9 cellular contexts compared by ENCODE assay signal in the genomic region with DNA sequence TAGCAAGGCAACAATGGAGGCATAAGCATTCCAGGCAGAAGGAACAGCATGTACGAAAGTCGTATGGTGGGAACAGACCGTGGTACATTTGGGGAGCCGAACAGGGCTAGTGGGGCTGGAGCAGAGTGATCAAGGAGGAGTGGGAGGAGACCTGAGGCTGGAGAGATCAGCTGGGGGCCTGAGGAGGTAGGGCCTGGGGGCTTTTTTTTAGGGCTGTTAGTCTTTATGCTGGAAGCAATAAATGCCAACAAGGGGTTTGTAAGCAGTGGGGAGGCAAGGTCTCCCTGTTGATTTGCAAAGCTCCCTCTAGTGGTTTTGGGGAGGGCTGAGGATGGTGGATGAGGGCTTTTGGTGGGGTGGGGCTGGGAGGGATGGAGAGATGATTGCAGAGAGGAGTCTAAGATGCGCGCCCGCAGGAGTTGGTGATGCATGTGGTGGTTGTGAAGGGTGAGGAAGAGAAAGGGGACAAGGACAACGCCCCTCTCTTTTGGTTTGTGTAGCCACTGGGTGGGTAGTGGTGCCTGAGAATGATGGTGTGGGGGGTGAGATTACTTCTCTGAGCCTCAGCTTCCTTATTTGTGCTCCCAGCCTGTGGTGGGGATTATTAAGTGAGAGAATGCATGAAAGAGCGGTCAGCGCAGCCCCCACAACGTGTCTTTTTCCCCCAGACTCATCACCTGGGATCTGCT.
DNase-seq lines count a peak whose midpoint lies in the region; ATAC-seq and TF ChIP-seq lines count a peak whose summit lies in the region.
"Had no signal": no experiment of that assay in that cellular context is flagged by ENCODE, and none has a peak within 500 bp of the region (broad histone marks: within the 10 kb centered on the region; RNA-seq: fewer than 3 reads in every experiment).

No MANE protein-coding gene starts in this region.

- H3K27me3 ChIP-seq in MM.1S (replicated peaks; ENCODE audit: insufficient read depth, low read length), result no peaks in the 10 kb centered on the region
- peaks cover 3% of the 10 kb centered on the region for H3K27me3 ChIP-seq in hepatocyte
- H3K27me3 ChIP-seq in effector memory CD4-positive, alpha-beta T cell (replicated peaks; ENCODE audit: control insufficient read depth, insufficient read depth, low read length, poor library complexity, severe bottlenecking), result no peaks in the 10 kb centered on the region

- TF ChIP-seq CTCF in GM12875 (IDR thresholded peaks at IDR 0.05; ENCODE audit: borderline replicate concordance, insufficient read depth, low read depth, low read length) (peak; percentile 69), MM.1S (IDR thresholded peaks at IDR 0.05; ENCODE audit: low read length) (peak; percentile 30; the same call in 1 of the 2 replicates), hepatocyte (IDR thresholded peaks at IDR 0.05; ENCODE audit: poor library complexity) (peak; percentile 13)

- H3K27ac ChIP-seq in MM.1S (ENCODE audit: low read length) (no peak overlapping the region), hepatocyte (no peak overlapping the region)
- H3K27ac ChIP-seq in effector memory CD4-positive, alpha-beta T cell (ENCODE audit: insufficient read depth, low read length, poor library complexity, severe bottlenecking), result no peak overlapping the region
- H3K27ac ChIP-seq: skin epidermis had no signal

- no peak overlapping the region for H3K9ac ChIP-seq in MM.1S (ENCODE audit: low read length)

- H3K4me3 Mint-ChIP-seq in activated CD4-positive, alpha-beta memory T cell treated with anti-CD3 and anti-CD28 coated beads for 36 hours, result no peak overlapping the region

- DNase-seq in MM.1S (peak; percentile 29), hepatocyte (ENCODE audit: low spot score) (no peak), DMS79 (lab: John Stamatoyannopoulos, UW) (no peak)
- peak; percentile 64 for DNase-seq in activated CD4-positive, alpha-beta memory T cell treated with anti-CD3 and anti-CD28 coated beads for 36 hours
- no peak for DNase-seq in effector memory CD4-positive, alpha-beta T cell

- H3K27ac Mint-ChIP-seq in activated CD4-positive, alpha-beta memory T cell treated with anti-CD3 and anti-CD28 coated beads for 36 hours, result no peak overlapping the region

- CTCF ChIA-PET in activated CD4-positive, alpha-beta memory T cell treated with anti-CD3 and anti-CD28 coated beads for 36 hours (lab: Charles Lee), result interaction anchor here (0.5 to 8.9 kb wide), 13 partner anchors 8 to 240 kb away, joined by 3 to 65 read pairs (median 3); no protein-coding TSS in a partner anchor

- H3K27me3 Mint-ChIP-seq in activated CD4-positive, alpha-beta memory T cell treated with anti-CD3 and anti-CD28 coated beads for 36 hours, result peaks cover 20% of the 10 kb centered on the region

- H3K9me3 ChIP-seq in MM.1S (replicated peaks; ENCODE audit: insufficient read depth, low read length) (no peaks in the 10 kb centered on the region), hepatocyte (ENCODE audit: low read depth) (no peaks in the 10 kb centered on the region)
- no peaks in the 10 kb centered on the region for H3K9me3 ChIP-seq in effector memory CD4-positive, alpha-beta T cell (ENCODE audit: control insufficient read depth, low read length)

- H3K9me2 ChIP-seq in MM.1S (replicated peaks; ENCODE audit: insufficient read depth, low read length), result no peaks in the 10 kb centered on the region
- H3K9me2 ChIP-seq in hepatocyte (replicated peaks; ENCODE audit: insufficient read depth), result no peaks in the 10 kb centered on the region

- H3K36me3 Mint-ChIP-seq in activated CD4-positive, alpha-beta memory T cell treated with anti-CD3 and anti-CD28 coated beads for 36 hours, result no peaks in the 10 kb centered on the region

- WGBS in hepatocyte (ENCODE audit: low lambda C conversion rate, missing lambda C conversion rate), result 87% methylated on average over 8 of the region's 11 CpGs

- ATAC-seq in HG03571 (IDR thresholded peaks at IDR 0.05; ENCODE audit: unreplicated experiment) (no peak), GM21423 (IDR thresholded peaks at IDR 0.05; ENCODE audit: unreplicated experiment) (no peak)

- POLR2A ChIA-PET in activated CD4-positive, alpha-beta memory T cell treated with anti-CD3 and anti-CD28 coated beads for 36 hours (lab: Charles Lee), result interaction anchor here (1.2 kb wide), 1 partner anchor 89 kb away, joined by 10 read pairs; no protein-coding TSS in a partner anchor

- H3K36me3 ChIP-seq in MM.1S (replicated peaks; ENCODE audit: insufficient read depth, low read length) (no peaks in the 10 kb centered on the region), hepatocyte (replicated peaks; ENCODE audit: insufficient read depth, low read depth) (no peaks in the 10 kb centered on the region)
- H3K36me3 ChIP-seq in effector memory CD4-positive, alpha-beta T cell (ENCODE audit: control insufficient read depth, insufficient read depth, low read length), result no peaks in the 10 kb centered on the region

- H3K4me3 ChIP-seq in GM12875 (ENCODE audit: low read depth, low read length), result no peak overlapping the region
- no peak overlapping the region for H3K4me3 ChIP-seq in MM.1S (ENCODE audit: low read length)
- H3K4me3 ChIP-seq in hepatocyte, result no peak overlapping the region
- H3K4me3 ChIP-seq in effector memory CD4-positive, alpha-beta T cell (ENCODE audit: insufficient read depth, low read depth, low read length, poor library complexity, severe bottlenecking), result no peak overlapping the region
- H3K4me3 ChIP-seq: skin epidermis had no signal

- H3K4me1 Mint-ChIP-seq in activated CD4-positive, alpha-beta memory T cell treated with anti-CD3 and anti-CD28 coated beads for 36 hours (ENCODE audit: low read depth), result peaks cover 31% of the 10 kb centered on the region

- intact Hi-C loops in activated CD4-positive, alpha-beta memory T cell treated with anti-CD3 and anti-CD28 coated beads for 36 hours (cut with micrococcal nuclease), result loop anchor here (5.0 kb wide), 1 partner anchor 187 kb away; no protein-coding TSS in a partner anchor

- H3K9me3 Mint-ChIP-seq in activated CD4-positive, alpha-beta memory T cell treated with anti-CD3 and anti-CD28 coated beads for 36 hours, result no peaks in the 10 kb centered on the region

- H3F3A ChIP-seq in MM.1S (ENCODE audit: insufficient read depth, low read length), result peaks cover 20% of the 10 kb centered on the region

- H3K4me1 ChIP-seq in MM.1S (ENCODE audit: low read length) (peaks cover 44% of the 10 kb centered on the region), hepatocyte (ENCODE audit: insufficient read depth) (no peaks in the 10 kb centered on the region)
- H3K4me1 ChIP-seq in effector memory CD4-positive, alpha-beta T cell (ENCODE audit: control insufficient read depth, insufficient read depth, low read length, poor library complexity, severe bottlenecking), result no peaks in the 10 kb centered on the region

- H4K20me1 ChIP-seq in MM.1S (ENCODE audit: insufficient read depth, low read length) (no peaks in the 10 kb centered on the region), hepatocyte (ENCODE audit: insufficient read depth, poor library complexity, severe bottlenecking) (no peaks in the 10 kb centered on the region)

- H2AFZ ChIP-seq in MM.1S (ENCODE audit: low read length) (no peak overlapping the region), hepatocyte (no peak overlapping the region)

- H3K79me2 ChIP-seq in MM.1S (ENCODE audit: low read length), result no peaks in the 10 kb centered on the region
- H3K79me2 ChIP-seq in hepatocyte, result no peaks in the 10 kb centered on the region

- H3K4me2 ChIP-seq in MM.1S (ENCODE audit: low read depth, low read length), result no peak overlapping the region
- H3K4me2 ChIP-seq in hepatocyte, result no peak overlapping the region

Comparison
In these comparisons a context has a peak if more than half of its experiments do, and no peak if none do; other contexts are left out.
1. CTCF ChIP-seq: peak in every context shown above with its lines; median percentile 69 in GM12875; 30 in MM.1S; 13 in hepatocyte.
2. DNase-seq: peak in MM.1S (single experiment) and activated CD4-positive, alpha-beta memory T cell treated with anti-CD3 and anti-CD28 coated beads for 36 hours (single experiment); none in hepatocyte (single experiment), DMS79 (single experiment) and effector memory CD4-positive, alpha-beta T cell (0 of 3).